1 cellular context compared by ENCODE assay signal in the genomic region with DNA sequence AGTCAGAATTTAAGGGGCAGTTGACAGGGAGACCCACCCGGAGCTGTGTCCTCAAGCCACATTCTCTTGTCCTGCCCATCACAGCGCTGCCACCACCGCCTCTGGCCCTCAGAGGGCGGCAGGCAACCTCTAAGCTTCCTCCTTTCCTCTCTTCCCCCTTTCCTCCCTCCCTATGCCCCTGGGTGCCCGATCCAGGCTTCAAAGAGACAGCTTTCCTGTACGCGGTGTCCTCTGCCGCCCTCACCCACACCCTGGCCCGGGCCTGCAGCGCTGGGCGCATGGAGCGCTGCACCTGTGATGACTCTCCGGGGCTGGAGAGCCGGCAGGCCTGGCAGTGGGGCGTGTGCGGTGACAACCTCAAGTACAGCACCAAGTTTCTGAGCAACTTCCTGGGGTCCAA.
TF ChIP-seq lines count a peak whose summit lies in the region.

No MANE protein-coding gene starts in this region.

TF ChIP-seq in GM23338, 12 proteins besides CTCF, POLR2A, EP300 and RAD21 (continued from another document):
- TF ChIP-seq, protein P1, sequence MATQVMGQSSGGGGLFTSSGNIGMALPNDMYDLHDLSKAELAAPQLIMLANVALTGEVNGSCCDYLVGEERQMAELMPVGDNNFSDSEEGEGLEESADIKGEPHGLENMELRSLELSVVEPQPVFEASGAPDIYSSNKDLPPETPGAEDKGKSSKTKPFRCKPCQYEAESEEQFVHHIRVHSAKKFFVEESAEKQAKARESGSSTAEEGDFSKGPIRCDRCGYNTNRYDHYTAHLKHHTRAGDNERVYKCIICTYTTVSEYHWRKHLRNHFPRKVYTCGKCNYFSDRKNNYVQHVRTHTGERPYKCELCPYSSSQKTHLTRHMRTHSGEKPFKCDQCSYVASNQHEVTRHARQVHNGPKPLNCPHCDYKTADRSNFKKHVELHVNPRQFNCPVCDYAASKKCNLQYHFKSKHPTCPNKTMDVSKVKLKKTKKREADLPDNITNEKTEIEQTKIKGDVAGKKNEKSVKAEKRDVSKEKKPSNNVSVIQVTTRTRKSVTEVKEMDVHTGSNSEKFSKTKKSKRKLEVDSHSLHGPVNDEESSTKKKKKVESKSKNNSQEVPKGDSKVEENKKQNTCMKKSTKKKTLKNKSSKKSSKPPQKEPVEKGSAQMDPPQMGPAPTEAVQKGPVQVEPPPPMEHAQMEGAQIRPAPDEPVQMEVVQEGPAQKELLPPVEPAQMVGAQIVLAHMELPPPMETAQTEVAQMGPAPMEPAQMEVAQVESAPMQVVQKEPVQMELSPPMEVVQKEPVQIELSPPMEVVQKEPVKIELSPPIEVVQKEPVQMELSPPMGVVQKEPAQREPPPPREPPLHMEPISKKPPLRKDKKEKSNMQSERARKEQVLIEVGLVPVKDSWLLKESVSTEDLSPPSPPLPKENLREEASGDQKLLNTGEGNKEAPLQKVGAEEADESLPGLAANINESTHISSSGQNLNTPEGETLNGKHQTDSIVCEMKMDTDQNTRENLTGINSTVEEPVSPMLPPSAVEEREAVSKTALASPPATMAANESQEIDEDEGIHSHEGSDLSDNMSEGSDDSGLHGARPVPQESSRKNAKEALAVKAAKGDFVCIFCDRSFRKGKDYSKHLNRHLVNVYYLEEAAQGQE (IDR thresholded peaks at IDR 0.05; ENCODE audit: unreplicated experiment), result no peak
- TF ChIP-seq NANOG (IDR thresholded peaks at IDR 0.05; ENCODE audit: borderline replicate concordance) (no peak), JUNB (IDR thresholded peaks at IDR 0.05; ENCODE audit: unreplicated experiment) (no peak), EZH2 (IDR thresholded peaks at IDR 0.05; ENCODE audit: low read depth, unreplicated experiment) (no peak)
- TF ChIP-seq, protein P2, sequence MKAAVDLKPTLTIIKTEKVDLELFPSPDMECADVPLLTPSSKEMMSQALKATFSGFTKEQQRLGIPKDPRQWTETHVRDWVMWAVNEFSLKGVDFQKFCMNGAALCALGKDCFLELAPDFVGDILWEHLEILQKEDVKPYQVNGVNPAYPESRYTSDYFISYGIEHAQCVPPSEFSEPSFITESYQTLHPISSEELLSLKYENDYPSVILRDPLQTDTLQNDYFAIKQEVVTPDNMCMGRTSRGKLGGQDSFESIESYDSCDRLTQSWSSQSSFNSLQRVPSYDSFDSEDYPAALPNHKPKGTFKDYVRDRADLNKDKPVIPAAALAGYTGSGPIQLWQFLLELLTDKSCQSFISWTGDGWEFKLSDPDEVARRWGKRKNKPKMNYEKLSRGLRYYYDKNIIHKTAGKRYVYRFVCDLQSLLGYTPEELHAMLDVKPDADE (IDR thresholded peaks at IDR 0.05), result no peak
